Comparison of ENCODE assay signal across 8 cellular contexts in the genomic region with DNA sequence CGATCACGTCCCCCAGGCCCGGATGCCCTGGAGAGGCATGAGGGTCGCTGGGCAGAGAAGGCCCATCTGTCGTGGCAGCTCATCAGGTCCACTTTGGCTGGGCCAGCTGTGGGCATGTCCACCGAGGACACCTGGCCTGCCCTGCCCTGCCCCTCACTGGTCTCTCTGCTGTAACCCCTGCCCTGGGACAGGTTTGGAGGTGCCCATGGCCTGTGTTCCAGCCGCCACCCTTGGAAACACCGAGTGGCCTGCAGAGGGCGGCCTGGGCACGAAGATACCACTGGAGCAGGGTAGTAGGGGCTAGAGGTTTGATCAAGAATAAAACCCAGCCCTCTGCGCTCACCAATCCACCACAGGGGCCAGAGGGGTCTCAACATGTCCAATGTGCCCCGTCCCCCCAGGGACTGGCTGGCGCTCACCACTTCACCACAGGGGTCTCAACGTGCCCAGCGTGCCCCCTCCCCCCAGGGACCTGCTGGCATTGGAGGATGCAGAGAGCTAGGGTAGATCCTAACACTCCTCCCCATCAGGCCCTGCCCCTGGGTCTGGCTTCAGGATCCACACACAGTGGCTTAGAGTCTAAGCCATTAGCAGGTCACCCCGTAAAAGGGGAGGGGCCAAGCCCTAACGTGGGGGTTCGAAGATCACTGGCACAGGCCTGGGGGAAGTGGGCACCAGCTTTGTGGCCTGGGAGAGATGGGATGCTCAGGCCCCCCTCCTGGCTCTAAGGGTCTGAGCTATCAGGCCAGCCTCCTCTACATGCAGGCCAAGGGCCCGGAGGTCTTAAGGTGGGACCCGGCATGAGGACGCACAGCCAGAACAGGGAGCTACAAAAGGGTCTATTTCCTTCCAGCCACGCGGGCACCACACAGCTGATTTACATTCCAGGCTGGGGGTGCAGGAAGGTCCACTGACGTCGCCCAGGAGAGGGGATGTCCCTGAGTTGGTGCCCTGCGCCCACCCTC. TPM values are rescaled to one million over a fixed set of nuclear protein-coding genes. Genes with fewer than 3 reads are reported as not detected.
DNase-seq lines count a peak whose midpoint lies in the region; ATAC-seq and TF ChIP-seq lines count a peak whose summit lies in the region.

No MANE protein-coding gene starts in this region.

- no peaks in the 10 kb centered on the region for H3K27me3 ChIP-seq in mesenchymal stem cell (ENCODE audit: control insufficient read depth in 1 of 2, insufficient read depth in 1 of 2, low read length in 2 of 2)

- H2AK5ac ChIP-seq in mesenchymal stem cell (ENCODE audit: low read length, severe bottlenecking), result no peak overlapping the region

- H2BK120ac ChIP-seq in mesenchymal stem cell (ENCODE audit: low read depth, low read length), result no peak overlapping the region

- peaks cover 34% of the 10 kb centered on the region for H3K4me1 ChIP-seq in mesenchymal stem cell (ENCODE audit: control insufficient read depth, insufficient read depth, low read depth, low read length)

- no peak overlapping the region for H3K23ac ChIP-seq in mesenchymal stem cell (ENCODE audit: low read length in 2 of 2)

- H4K91ac ChIP-seq in mesenchymal stem cell (ENCODE audit: low read length), result no peak overlapping the region

- H3K4me1 Mint-ChIP-seq in stimulated activated effector memory CD8-positive, alpha-beta T cell treated with anti-CD3 and anti-CD28 coated beads, Interleukin-12 subunit alpha, Interleukin-12 subunit beta, amount 100 ng/mL, for 72 hours, result peaks cover 13% of the 10 kb centered on the region

- no peak overlapping the region for H4K8ac ChIP-seq in mesenchymal stem cell (ENCODE audit: low read length)

- no peaks in the 10 kb centered on the region for H3K9me3 ChIP-seq in mesenchymal stem cell (ENCODE audit: control insufficient read depth, low read length)

- H3K14ac ChIP-seq in mesenchymal stem cell (ENCODE audit: low read length in 2 of 2), result no peak overlapping the region

- peak overlapping the region; percentile 73 for H3K4me3 Mint-ChIP-seq in stimulated activated effector memory CD8-positive, alpha-beta T cell treated with anti-CD3 and anti-CD28 coated beads, Interleukin-12 subunit alpha, Interleukin-12 subunit beta, amount 100 ng/mL, for 72 hours

- no peak overlapping the region for H2BK12ac ChIP-seq in mesenchymal stem cell (ENCODE audit: low read length in 2 of 2)

- no peak overlapping the region for H3K9ac ChIP-seq in mesenchymal stem cell (ENCODE audit: low read length)

- H3K36me3 Mint-ChIP-seq in stimulated activated effector memory CD8-positive, alpha-beta T cell treated with anti-CD3 and anti-CD28 coated beads, Interleukin-12 subunit alpha, Interleukin-12 subunit beta, amount 100 ng/mL, for 72 hours, result peaks cover 7% of the 10 kb centered on the region

- H3K4me3 ChIP-seq in GM12865 (ENCODE audit: low read depth, low read length) (no peak overlapping the region), mesenchymal stem cell (ENCODE audit: insufficient read depth in 1 of 2, low read depth in 1 of 2, low read length in 2 of 2) (peak overlapping the region in 1 of 2 experiments; percentile 87)

- H3K27ac ChIP-seq in mesenchymal stem cell (ENCODE audit: low read length, poor library complexity, severe bottlenecking), result no peak overlapping the region

- DNase-seq in GM12865 (ENCODE audit: low read depth) (peak; percentile 72), NCI-H1105 (lab: John Stamatoyannopoulos, UW) (peak; percentile 28), mesenchymal stem cell (peak; percentile 75)
- DNase-seq in activated CD4-positive, alpha-beta T cell treated with anti-CD3 and anti-CD28 coated beads, Interleukin-2, amount 50 U/mL, for 48 hours, result peak; percentile 71 to 75
- DNase-seq in effector CD4-positive, alpha-beta T cell, result peak; percentile 63
- DNase-seq in stimulated activated effector memory CD8-positive, alpha-beta T cell treated with anti-CD3 and anti-CD28 coated beads, Interleukin-12 subunit alpha, Interleukin-12 subunit beta, amount 100 ng/mL, for 72 hours (ENCODE audit: low spot score in 2 of 2), result peak; percentile 46 to 80

- H2BK15ac ChIP-seq in mesenchymal stem cell (ENCODE audit: low read depth, poor library complexity, severe bottlenecking), result no peak overlapping the region

- no peak overlapping the region for H3K18ac ChIP-seq in mesenchymal stem cell (ENCODE audit: low read depth in 1 of 2, low read length in 2 of 2)

- peaks cover 12 to 77% of the 10 kb centered on the region in 2 experiments for H3K36me3 ChIP-seq in mesenchymal stem cell (ENCODE audit: control insufficient read depth in 1 of 2, insufficient read depth in 2 of 2, low read depth in 1 of 2, low read length in 2 of 2)

- H2BK5ac ChIP-seq in mesenchymal stem cell (ENCODE audit: low read depth, low read length, poor library complexity, severe bottlenecking), result no peak overlapping the region

- H2AFZ ChIP-seq in mesenchymal stem cell (ENCODE audit: low read depth, low read length), result no peak overlapping the region

- H3K4me2 ChIP-seq in mesenchymal stem cell (ENCODE audit: low read length, poor library complexity, severe bottlenecking), result no peak overlapping the region

- TF ChIP-seq CTCF in GM12865 (IDR thresholded peaks at IDR 0.05; ENCODE audit: insufficient read depth, low read depth, low read length, missing control alignments), result peak; percentile 69

- peak; percentile 67 for ATAC-seq in stimulated activated effector memory CD8-positive, alpha-beta T cell treated with anti-CD3 and anti-CD28 coated beads, Interleukin-12 subunit alpha, Interleukin-12 subunit beta, amount 100 ng/mL, for 72 hours
- ATAC-seq in HG02642 (IDR thresholded peaks at IDR 0.05; ENCODE audit: poor library complexity, unreplicated experiment) (no peak), GM18505 (IDR thresholded peaks at IDR 0.05; ENCODE audit: unreplicated experiment) (no peak)

- H3K79me1 ChIP-seq in mesenchymal stem cell (replicated peaks; ENCODE audit: low read length, poor library complexity, severe bottlenecking), result peaks cover 34% of the 10 kb centered on the region

- no peaks in the 10 kb centered on the region for H3K9me3 Mint-ChIP-seq in stimulated activated effector memory CD8-positive, alpha-beta T cell treated with anti-CD3 and anti-CD28 coated beads, Interleukin-12 subunit alpha, Interleukin-12 subunit beta, amount 100 ng/mL, for 72 hours

- no peak overlapping the region for H3K27ac Mint-ChIP-seq in stimulated activated effector memory CD8-positive, alpha-beta T cell treated with anti-CD3 and anti-CD28 coated beads, Interleukin-12 subunit alpha, Interleukin-12 subunit beta, amount 100 ng/mL, for 72 hours

- TF ChIP-seq POLR2A in GM18505 (IDR thresholded peaks at IDR 0.05; ENCODE audit: borderline replicate concordance, extremely low read depth, insufficient read depth, insufficient read length), result no peak

- WGBS in mesenchymal stem cell, result 70% methylated on average over 25 of the region's 26 CpGs

- H3K4ac ChIP-seq in mesenchymal stem cell (ENCODE audit: low read depth in 1 of 2, low read length in 2 of 2), result no peak overlapping the region

RNA-seq across cellular contexts. Expression of gene HDAC10, which starts 1.3 kb away (rescaled TPM):
- 21.1 TPM for polyA plus RNA-seq in mesenchymal stem cell (2013, experiment 1 of 2)
- 19.2 TPM for polyA plus RNA-seq in mesenchymal stem cell (2013, experiment 2 of 2)

RNA-seq across cellular contexts. Expression of gene TUBGCP6, which starts 7.5 kb away (rescaled TPM):
- polyA plus RNA-seq in mesenchymal stem cell (2013, experiment 1 of 2), result 10.1 TPM
- 9.1 TPM for polyA plus RNA-seq in mesenchymal stem cell (2013, experiment 2 of 2)

RNA-seq across cellular contexts. Expression of gene MAPK12, which starts 9.1 kb away (rescaled TPM):
- polyA plus RNA-seq in mesenchymal stem cell (2013, experiment 1 of 2), result 34.8 TPM
- polyA plus RNA-seq in mesenchymal stem cell (2013, experiment 2 of 2), result 35.2 TPM

RNA-seq across cellular contexts. Expression of gene MAPK11, which starts 17.8 kb away (rescaled TPM):
- 5.5 TPM for polyA plus RNA-seq in mesenchymal stem cell (2013, experiment 1 of 2)
- polyA plus RNA-seq in mesenchymal stem cell (2013, experiment 2 of 2), result 5.0 TPM

RNA-seq across cellular contexts. Expression of gene SELENOO, which starts 51.6 kb away (rescaled TPM):
- 13.6 TPM for polyA plus RNA-seq in mesenchymal stem cell (2013, experiment 1 of 2)
- 12.6 TPM for polyA plus RNA-seq in mesenchymal stem cell (2013, experiment 2 of 2)
